Comparison of ENCODE assay signal across 2 cellular contexts in the genomic region with DNA sequence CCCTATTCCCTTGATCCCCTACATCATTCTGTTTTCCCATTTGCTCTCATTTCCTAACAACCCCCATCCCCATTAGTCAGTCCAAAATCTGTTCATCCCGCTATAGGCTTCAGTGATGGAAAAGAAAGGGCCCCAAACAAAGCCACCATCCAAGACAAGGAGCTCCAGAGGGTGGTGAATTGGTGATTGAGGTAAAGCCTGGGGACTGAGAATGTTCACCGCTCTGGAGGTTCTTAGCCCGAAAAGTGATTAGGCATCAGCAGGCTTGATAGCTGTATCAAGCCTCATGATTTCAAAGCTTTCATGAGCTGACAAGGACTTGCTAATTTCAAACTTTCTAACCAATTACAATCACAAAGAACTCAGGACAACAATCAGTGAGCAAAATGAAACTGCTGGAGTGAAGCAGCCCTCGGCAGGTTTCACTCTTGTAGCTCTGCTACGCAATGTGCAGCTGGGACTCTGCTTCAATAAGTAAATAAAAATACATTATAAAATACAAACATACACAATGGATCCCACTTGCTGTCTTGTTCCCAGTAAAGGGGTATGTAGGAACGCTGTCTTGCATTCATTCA.
TF ChIP-seq lines count a peak whose summit lies in the region.

No MANE protein-coding gene starts in this region.

TF ChIP-seq in GM23338, 12 proteins besides CTCF, POLR2A, EP300 and RAD21 (continued from another document):
- TF ChIP-seq, protein P1, sequence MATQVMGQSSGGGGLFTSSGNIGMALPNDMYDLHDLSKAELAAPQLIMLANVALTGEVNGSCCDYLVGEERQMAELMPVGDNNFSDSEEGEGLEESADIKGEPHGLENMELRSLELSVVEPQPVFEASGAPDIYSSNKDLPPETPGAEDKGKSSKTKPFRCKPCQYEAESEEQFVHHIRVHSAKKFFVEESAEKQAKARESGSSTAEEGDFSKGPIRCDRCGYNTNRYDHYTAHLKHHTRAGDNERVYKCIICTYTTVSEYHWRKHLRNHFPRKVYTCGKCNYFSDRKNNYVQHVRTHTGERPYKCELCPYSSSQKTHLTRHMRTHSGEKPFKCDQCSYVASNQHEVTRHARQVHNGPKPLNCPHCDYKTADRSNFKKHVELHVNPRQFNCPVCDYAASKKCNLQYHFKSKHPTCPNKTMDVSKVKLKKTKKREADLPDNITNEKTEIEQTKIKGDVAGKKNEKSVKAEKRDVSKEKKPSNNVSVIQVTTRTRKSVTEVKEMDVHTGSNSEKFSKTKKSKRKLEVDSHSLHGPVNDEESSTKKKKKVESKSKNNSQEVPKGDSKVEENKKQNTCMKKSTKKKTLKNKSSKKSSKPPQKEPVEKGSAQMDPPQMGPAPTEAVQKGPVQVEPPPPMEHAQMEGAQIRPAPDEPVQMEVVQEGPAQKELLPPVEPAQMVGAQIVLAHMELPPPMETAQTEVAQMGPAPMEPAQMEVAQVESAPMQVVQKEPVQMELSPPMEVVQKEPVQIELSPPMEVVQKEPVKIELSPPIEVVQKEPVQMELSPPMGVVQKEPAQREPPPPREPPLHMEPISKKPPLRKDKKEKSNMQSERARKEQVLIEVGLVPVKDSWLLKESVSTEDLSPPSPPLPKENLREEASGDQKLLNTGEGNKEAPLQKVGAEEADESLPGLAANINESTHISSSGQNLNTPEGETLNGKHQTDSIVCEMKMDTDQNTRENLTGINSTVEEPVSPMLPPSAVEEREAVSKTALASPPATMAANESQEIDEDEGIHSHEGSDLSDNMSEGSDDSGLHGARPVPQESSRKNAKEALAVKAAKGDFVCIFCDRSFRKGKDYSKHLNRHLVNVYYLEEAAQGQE (IDR thresholded peaks at IDR 0.05; ENCODE audit: unreplicated experiment), result no peak
- TF ChIP-seq ZNF331 (CRISPR knock-in tag; IDR thresholded peaks at IDR 0.05; ENCODE audit: low read depth) (no peak), JUNB (IDR thresholded peaks at IDR 0.05; ENCODE audit: unreplicated experiment) (no peak), STAT1 (IDR thresholded peaks at IDR 0.05; ENCODE audit: unreplicated experiment) (no peak), ZNF114 (CRISPR knock-in tag; IDR thresholded peaks at IDR 0.05) (no peak)

TF ChIP-seq in H1, 55 proteins besides CTCF, POLR2A, EP300 and RAD21 (continued from another document):
- TF ChIP-seq, protein P2, sequence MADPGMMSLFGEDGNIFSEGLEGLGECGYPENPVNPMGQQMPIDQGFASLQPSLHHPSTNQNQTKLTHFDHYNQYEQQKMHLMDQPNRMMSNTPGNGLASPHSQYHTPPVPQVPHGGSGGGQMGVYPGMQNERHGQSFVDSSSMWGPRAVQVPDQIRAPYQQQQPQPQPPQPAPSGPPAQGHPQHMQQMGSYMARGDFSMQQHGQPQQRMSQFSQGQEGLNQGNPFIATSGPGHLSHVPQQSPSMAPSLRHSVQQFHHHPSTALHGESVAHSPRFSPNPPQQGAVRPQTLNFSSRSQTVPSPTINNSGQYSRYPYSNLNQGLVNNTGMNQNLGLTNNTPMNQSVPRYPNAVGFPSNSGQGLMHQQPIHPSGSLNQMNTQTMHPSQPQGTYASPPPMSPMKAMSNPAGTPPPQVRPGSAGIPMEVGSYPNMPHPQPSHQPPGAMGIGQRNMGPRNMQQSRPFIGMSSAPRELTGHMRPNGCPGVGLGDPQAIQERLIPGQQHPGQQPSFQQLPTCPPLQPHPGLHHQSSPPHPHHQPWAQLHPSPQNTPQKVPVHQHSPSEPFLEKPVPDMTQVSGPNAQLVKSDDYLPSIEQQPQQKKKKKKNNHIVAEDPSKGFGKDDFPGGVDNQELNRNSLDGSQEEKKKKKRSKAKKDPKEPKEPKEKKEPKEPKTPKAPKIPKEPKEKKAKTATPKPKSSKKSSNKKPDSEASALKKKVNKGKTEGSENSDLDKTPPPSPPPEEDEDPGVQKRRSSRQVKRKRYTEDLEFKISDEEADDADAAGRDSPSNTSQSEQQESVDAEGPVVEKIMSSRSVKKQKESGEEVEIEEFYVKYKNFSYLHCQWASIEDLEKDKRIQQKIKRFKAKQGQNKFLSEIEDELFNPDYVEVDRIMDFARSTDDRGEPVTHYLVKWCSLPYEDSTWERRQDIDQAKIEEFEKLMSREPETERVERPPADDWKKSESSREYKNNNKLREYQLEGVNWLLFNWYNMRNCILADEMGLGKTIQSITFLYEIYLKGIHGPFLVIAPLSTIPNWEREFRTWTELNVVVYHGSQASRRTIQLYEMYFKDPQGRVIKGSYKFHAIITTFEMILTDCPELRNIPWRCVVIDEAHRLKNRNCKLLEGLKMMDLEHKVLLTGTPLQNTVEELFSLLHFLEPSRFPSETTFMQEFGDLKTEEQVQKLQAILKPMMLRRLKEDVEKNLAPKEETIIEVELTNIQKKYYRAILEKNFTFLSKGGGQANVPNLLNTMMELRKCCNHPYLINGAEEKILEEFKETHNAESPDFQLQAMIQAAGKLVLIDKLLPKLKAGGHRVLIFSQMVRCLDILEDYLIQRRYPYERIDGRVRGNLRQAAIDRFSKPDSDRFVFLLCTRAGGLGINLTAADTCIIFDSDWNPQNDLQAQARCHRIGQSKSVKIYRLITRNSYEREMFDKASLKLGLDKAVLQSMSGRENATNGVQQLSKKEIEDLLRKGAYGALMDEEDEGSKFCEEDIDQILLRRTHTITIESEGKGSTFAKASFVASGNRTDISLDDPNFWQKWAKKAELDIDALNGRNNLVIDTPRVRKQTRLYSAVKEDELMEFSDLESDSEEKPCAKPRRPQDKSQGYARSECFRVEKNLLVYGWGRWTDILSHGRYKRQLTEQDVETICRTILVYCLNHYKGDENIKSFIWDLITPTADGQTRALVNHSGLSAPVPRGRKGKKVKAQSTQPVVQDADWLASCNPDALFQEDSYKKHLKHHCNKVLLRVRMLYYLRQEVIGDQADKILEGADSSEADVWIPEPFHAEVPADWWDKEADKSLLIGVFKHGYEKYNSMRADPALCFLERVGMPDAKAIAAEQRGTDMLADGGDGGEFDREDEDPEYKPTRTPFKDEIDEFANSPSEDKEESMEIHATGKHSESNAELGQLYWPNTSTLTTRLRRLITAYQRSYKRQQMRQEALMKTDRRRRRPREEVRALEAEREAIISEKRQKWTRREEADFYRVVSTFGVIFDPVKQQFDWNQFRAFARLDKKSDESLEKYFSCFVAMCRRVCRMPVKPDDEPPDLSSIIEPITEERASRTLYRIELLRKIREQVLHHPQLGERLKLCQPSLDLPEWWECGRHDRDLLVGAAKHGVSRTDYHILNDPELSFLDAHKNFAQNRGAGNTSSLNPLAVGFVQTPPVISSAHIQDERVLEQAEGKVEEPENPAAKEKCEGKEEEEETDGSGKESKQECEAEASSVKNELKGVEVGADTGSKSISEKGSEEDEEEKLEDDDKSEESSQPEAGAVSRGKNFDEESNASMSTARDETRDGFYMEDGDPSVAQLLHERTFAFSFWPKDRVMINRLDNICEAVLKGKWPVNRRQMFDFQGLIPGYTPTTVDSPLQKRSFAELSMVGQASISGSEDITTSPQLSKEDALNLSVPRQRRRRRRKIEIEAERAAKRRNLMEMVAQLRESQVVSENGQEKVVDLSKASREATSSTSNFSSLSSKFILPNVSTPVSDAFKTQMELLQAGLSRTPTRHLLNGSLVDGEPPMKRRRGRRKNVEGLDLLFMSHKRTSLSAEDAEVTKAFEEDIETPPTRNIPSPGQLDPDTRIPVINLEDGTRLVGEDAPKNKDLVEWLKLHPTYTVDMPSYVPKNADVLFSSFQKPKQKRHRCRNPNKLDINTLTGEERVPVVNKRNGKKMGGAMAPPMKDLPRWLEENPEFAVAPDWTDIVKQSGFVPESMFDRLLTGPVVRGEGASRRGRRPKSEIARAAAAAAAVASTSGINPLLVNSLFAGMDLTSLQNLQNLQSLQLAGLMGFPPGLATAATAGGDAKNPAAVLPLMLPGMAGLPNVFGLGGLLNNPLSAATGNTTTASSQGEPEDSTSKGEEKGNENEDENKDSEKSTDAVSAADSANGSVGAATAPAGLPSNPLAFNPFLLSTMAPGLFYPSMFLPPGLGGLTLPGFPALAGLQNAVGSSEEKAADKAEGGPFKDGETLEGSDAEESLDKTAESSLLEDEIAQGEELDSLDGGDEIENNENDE (IDR thresholded peaks at IDR 0.05; ENCODE audit: insufficient replicate concordance, low read length), result no peak
- TF ChIP-seq RFX5 (IDR thresholded peaks at IDR 0.05; ENCODE audit: borderline replicate concordance, low read depth, low read length) (no peak), CBX5 (IDR thresholded peaks at IDR 0.05; ENCODE audit: low read depth, low read length) (no peak), FOSL1 (IDR thresholded peaks at IDR 0.05; ENCODE audit: insufficient read depth, low read depth, low read length) (no peak), HDAC6 (IDR thresholded peaks at IDR 0.05; ENCODE audit: low read depth, low read length) (no peak), EZH2 (IDR thresholded peaks at IDR 0.05; ENCODE audit: low read depth, low read length, severe bottlenecking) (no peak), HDAC2 (IDR thresholded peaks at IDR 0.05; ENCODE audit: borderline replicate concordance in 1 of 2, low read depth in 2 of 2, low read length in 2 of 2) (no peak), KDM5A (IDR thresholded peaks at IDR 0.05; ENCODE audit: low read length) (no peak), PHF8 (conservative IDR thresholded peaks at IDR 0.05; ENCODE audit: low read depth, low read length) (no peak), RNF2 (IDR thresholded peaks at IDR 0.05; ENCODE audit: borderline replicate concordance, low read depth, low read length, missing control alignments, poor library complexity, severe bottlenecking) (no peak)
- TF ChIP-seq, protein P3, sequence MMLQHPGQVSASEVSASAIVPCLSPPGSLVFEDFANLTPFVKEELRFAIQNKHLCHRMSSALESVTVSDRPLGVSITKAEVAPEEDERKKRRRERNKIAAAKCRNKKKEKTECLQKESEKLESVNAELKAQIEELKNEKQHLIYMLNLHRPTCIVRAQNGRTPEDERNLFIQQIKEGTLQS (IDR thresholded peaks at IDR 0.05; ENCODE audit: insufficient read depth, low read depth, low read length), result no peak
- TF ChIP-seq, protein P4, sequence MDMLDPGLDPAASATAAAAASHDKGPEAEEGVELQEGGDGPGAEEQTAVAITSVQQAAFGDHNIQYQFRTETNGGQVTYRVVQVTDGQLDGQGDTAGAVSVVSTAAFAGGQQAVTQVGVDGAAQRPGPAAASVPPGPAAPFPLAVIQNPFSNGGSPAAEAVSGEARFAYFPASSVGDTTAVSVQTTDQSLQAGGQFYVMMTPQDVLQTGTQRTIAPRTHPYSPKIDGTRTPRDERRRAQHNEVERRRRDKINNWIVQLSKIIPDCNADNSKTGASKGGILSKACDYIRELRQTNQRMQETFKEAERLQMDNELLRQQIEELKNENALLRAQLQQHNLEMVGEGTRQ (IDR thresholded peaks at IDR 0.05; ENCODE audit: low read length), result no peak
